15 cellular contexts compared by ENCODE assay signal in the genomic region with DNA sequence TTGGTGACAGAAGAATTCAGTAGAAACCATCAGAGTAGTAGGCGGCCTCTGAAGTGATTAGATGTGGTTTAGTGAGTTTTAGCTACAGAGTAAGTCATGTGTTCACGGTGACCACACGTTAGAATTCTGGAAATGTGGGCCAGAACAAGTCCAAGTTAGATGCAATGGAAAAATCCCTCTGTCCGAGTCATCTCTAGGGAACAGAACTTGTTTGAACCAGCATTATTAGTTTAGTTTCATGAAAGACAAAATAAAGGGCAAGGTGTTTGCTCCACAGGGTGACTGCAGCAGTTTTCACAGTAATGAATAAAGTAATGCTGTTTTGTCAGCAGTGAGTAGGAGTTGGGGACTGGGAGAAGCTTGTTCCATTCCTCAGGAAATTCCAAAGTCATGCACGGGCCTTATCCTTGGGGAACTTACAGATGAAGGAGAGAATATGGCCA.
DNase-seq lines count a peak whose midpoint lies in the region; ATAC-seq, FAIRE-seq and TF ChIP-seq lines count a peak whose summit lies in the region.
"Had no signal": no experiment of that assay in that cellular context is flagged by ENCODE, and none has a peak within 500 bp of the region (broad histone marks: within the 10 kb centered on the region; RNA-seq: fewer than 3 reads in every experiment).

No MANE protein-coding gene starts in this region.

- SMC1A ChIA-PET in GM12878 (lab: Charles Lee; ENCODE audit: uncharacterized antibody, unreplicated experiment): no interaction called here

- no peak overlapping the region for H3K4me2 ChIP-seq in GM12878 (ENCODE audit: control insufficient read depth, insufficient read depth)

- H3K27ac ChIP-seq in GM12878 (ENCODE audit: control insufficient read depth, insufficient read depth) (no peak overlapping the region), left ventricle myocardium inferior (replicated peaks) (peak overlapping the region; percentile 17)
- H3K27ac ChIP-seq: HL-60, psoas muscle had no signal

- H3K27ac Mint-ChIP-seq in natural killer cell: no peak overlapping the region
- H3K27ac Mint-ChIP-seq: activated naive CD8-positive, alpha-beta T cell treated with anti-CD3 and anti-CD28 coated beads, Interleukin-2, amount 10 ng/mL, durations not matched to agents 7 days and 5 days; T-helper 1 cell treated with Interleukin-12 subunit alpha and Interleukin-12 subunit beta and Interleukin-4 antibody, amounts not matched to agents 30 μg/mL and 1 μg/mL, for 36 hours had no signal

- POLR2A ChIA-PET in GM12878 (lab: Charles Lee): no interaction called here

- FAIRE-seq in GM12878 (lab: Jason Lieb, UNC): no peak

- H3K4me1 Mint-ChIP-seq in natural killer cell: no peaks in the 10 kb centered on the region
- H3K4me1 Mint-ChIP-seq: activated naive CD8-positive, alpha-beta T cell treated with anti-CD3 and anti-CD28 coated beads, Interleukin-2, amount 10 ng/mL, durations not matched to agents 7 days and 5 days had no signal

- in situ Hi-C loops in GM12878 (cut with MboI): no loop called here

- WGBS in GM12878 (ENCODE audit: insufficient coverage, insufficient replicate concordance, low lambda C conversion rate, missing lambda C conversion rate): 2% methylated on average over 5 of the region's 5 CpGs

- BruUV-seq in GM12878 (replicated peaks; lab: Mats Ljungman, UMichigan): no TSS peak

- RAD21 ChIA-PET in GM12878 (lab: Charles Lee; ENCODE audit: unreplicated experiment): no interaction called here

- H3K9me3 Mint-ChIP-seq in natural killer cell: no peaks in the 10 kb centered on the region
- H3K9me3 Mint-ChIP-seq: activated naive CD8-positive, alpha-beta T cell treated with anti-CD3 and anti-CD28 coated beads, Interleukin-2, amount 10 ng/mL, durations not matched to agents 7 days and 5 days; T-helper 1 cell treated with Interleukin-12 subunit alpha and Interleukin-12 subunit beta and Interleukin-4 antibody, amounts not matched to agents 30 μg/mL and 1 μg/mL, for 36 hours had no signal

- H2AFZ ChIP-seq in GM12878 (ENCODE audit: control insufficient read depth, low read depth, low read length): no peak overlapping the region

- no peaks in the 10 kb centered on the region for H3K36me3 ChIP-seq in GM12878 (ENCODE audit: control insufficient read depth in 2 of 2, insufficient read depth in 2 of 2, low read length in 1 of 2)
- no peaks in the 10 kb centered on the region for H3K36me3 ChIP-seq in left ventricle myocardium inferior

- H3K4me1 ChIP-seq in GM12878 (ENCODE audit: control insufficient read depth, insufficient read depth, low read length): no peaks in the 10 kb centered on the region
- peaks cover 4% of the 10 kb centered on the region for H3K4me1 ChIP-seq in left ventricle myocardium inferior
- H3K4me1 ChIP-seq: psoas muscle had no signal

- no peak overlapping the region for H3K4me3 Mint-ChIP-seq in natural killer cell
- H3K4me3 Mint-ChIP-seq: activated naive CD8-positive, alpha-beta T cell treated with anti-CD3 and anti-CD28 coated beads, Interleukin-2, amount 10 ng/mL, durations not matched to agents 7 days and 5 days; T-helper 1 cell treated with Interleukin-12 subunit alpha and Interleukin-12 subunit beta and Interleukin-4 antibody, amounts not matched to agents 30 μg/mL and 1 μg/mL, for 36 hours had no signal

- H3K27me3 ChIP-seq in GM12878 (replicated peaks in 1 of 2; ENCODE audit: control insufficient read depth in 2 of 2, insufficient read depth in 2 of 2, low read length in 1 of 2) (no peaks in the 10 kb centered on the region; a peak in 1 of 4 replicates), left ventricle myocardium inferior (ENCODE audit: low read depth) (no peaks in the 10 kb centered on the region)

- intact Hi-C loops in GM12878 (cut with micrococcal nuclease; ENCODE audit: unreplicated experiment): no loop called here
- intact Hi-C loops in left ventricle myocardium inferior (cut with micrococcal nuclease): no loop called here
- intact Hi-C loops in natural killer cell (cut with micrococcal nuclease): no loop called here

- TF ChIP-seq POLR2A in GM12878 (IDR thresholded peaks at IDR 0.05; ENCODE audit: low read depth, low read length): no peak

- peaks cover 21 to 33% of the 10 kb centered on the region in 2 donors for H3K27me3 Mint-ChIP-seq in natural killer cell (ENCODE audit: low read depth in 2 of 2)

- CTCF ChIA-PET in GM12878 (lab: Yijun Ruan, JAX): no interaction called here

- DNase-seq in H4 (ENCODE audit: low spot score) (peak; percentile 18), GM12878 (ENCODE audit: low read depth, low spot score) (no peak), left ventricle myocardium inferior (no peak), retinal pigment epithelial cell (ENCODE audit: low read depth) (peak; percentile 37), anterior cingulate cortex (lab: John Stamatoyannopoulos, UW) (no peak), DMS53 (lab: John Stamatoyannopoulos, UW) (no peak), natural killer cell (no peak)
- DNase-seq: activated naive CD8-positive, alpha-beta T cell treated with anti-CD3 and anti-CD28 coated beads, Interleukin-2, amount 10 ng/mL, durations not matched to agents 7 days and 5 days; NCI-H1048; NCI-H774; psoas muscle; trophoblast cell had no signal

- H3K36me3 Mint-ChIP-seq in natural killer cell: no peaks in the 10 kb centered on the region
- H3K36me3 Mint-ChIP-seq: activated naive CD8-positive, alpha-beta T cell treated with anti-CD3 and anti-CD28 coated beads, Interleukin-2, amount 10 ng/mL, durations not matched to agents 7 days and 5 days had no signal

- no peak for TF ChIP-seq RAD21 in GM12878 (IDR thresholded peaks at IDR 0.05; ENCODE audit: insufficient read depth, low read depth, low read length)

- H4K20me1 ChIP-seq in GM12878 (ENCODE audit: control insufficient read depth, insufficient read depth): no peaks in the 10 kb centered on the region

- TF ChIP-seq EP300 in GM12878 (IDR thresholded peaks at IDR 0.05; ENCODE audit: borderline replicate concordance in 1 of 2, control insufficient read depth in 1 of 2, low read depth in 2 of 2, low read length in 2 of 2): no peak

- H3K9me3 ChIP-seq in GM12878 (replicated peaks; ENCODE audit: control insufficient read depth, insufficient read depth, low read length) (no peaks in the 10 kb centered on the region), left ventricle myocardium inferior (replicated peaks) (no peaks in the 10 kb centered on the region)
- H3K9me3 ChIP-seq: psoas muscle had no signal

- TF ChIP-seq CTCF in GM12878 (IDR thresholded peaks at IDR 0.05 in 2 of 3, conservative IDR thresholded peaks at IDR 0.05 in 1 of 3; ENCODE audit: control insufficient read depth in 2 of 3, extremely low read depth in 1 of 3, insufficient read depth in 1 of 3, low read depth in 3 of 3, low read length in 3 of 3) (no peak), left ventricle myocardium inferior (IDR thresholded peaks at IDR 0.05; ENCODE audit: borderline replicate concordance) (no peak), retinal pigment epithelial cell (conservative IDR thresholded peaks at IDR 0.05; ENCODE audit: low read depth, low read length) (no peak), natural killer cell (IDR thresholded peaks at IDR 0.05) (no peak)

- peak; percentile 37; the same call in 2 of the 3 replicates for ATAC-seq in GM12878
- ATAC-seq in HG03280 (IDR thresholded peaks at IDR 0.05; ENCODE audit: unreplicated experiment): no peak
- no peak for ATAC-seq in natural killer cell
- ATAC-seq: psoas muscle had no signal

- H3K79me2 ChIP-seq in GM12878 (ENCODE audit: control insufficient read depth, insufficient read depth, low read length): no peaks in the 10 kb centered on the region

- no peak overlapping the region for H3K9ac ChIP-seq in GM12878 (ENCODE audit: control insufficient read depth, insufficient read depth, low read length)

- H3K4me3 ChIP-seq in GM12878: no peak overlapping the region
- no peak overlapping the region for H3K4me3 ChIP-seq in left ventricle myocardium inferior
- no peak overlapping the region for H3K4me3 ChIP-seq in retinal pigment epithelial cell (ENCODE audit: low read length)
- H3K4me3 ChIP-seq: psoas muscle had no signal

TF ChIP-seq in GM12878, 131 proteins besides CTCF, POLR2A, EP300 and RAD21:
- TF ChIP-seq MEF2A (IDR thresholded peaks at IDR 0.05; ENCODE audit: insufficient read depth, low read depth, low read length) (no peak), IKZF1 (conservative IDR thresholded peaks at IDR 0.05) (0 out of 2 replicates have a peak, but pooled peaks have one; percentile 24)

Comparison
In these comparisons a context has a peak if more than half of its experiments do, and no peak if none do; other contexts are left out.
1. DNase-seq: peak in H4 (single experiment) and retinal pigment epithelial cell (single experiment); none in GM12878 (single experiment), left ventricle myocardium inferior (single experiment), anterior cingulate cortex (0 of 58), DMS53 (single experiment) and natural killer cell (single experiment).